Comparison of ENCODE assay signal across 8 cellular contexts in genomic region chr12:47819902-47820630, GRCh38. TPM values are rescaled to one million over a fixed set of nuclear protein-coding genes. Genes with fewer than 3 reads are reported as not detected.
DNase-seq lines count a peak whose midpoint lies in the region; ATAC-seq and TF ChIP-seq lines count a peak whose summit lies in the region.

HDAC7 (minus strand) TSS chr12:47819903; CDS start chr12:47819785, 118 bp downstream.

- no peaks in the 10 kb centered on the region for H3K9me3 ChIP-seq in mesodermal cell (ENCODE audit: control insufficient read depth, low read length)

- peak; percentile 80 for DNase-seq in GM10248 (ENCODE audit: extremely low spot score)
- peak; percentile 44 for DNase-seq in NCI-H774 (lab: John Stamatoyannopoulos, UW)
- peak; percentile 69 for DNase-seq in activated T-cell treated with anti-CD3 and anti-CD28 coated beads for 1 hour (ENCODE audit: low read depth)
- peak; percentile 90 for DNase-seq in endothelial cell (ENCODE audit: low spot score)
- DNase-seq in stimulated activated CD8-positive, alpha-beta memory T cell treated with anti-CD3 and anti-CD28 coated beads, Interleukin-2, amount 100 ng/mL, for 48 hours (ENCODE audit: low read depth in 2 of 2), result peak; percentile 63 to 67

- 0 to 2% methylated on average over 29 to 40 of the region's 58 CpGs for WGBS in mesodermal cell (ENCODE audit: insufficient coverage in 2 of 2), 2 experiments

- H3K4me3 Mint-ChIP-seq in endothelial cell (ENCODE audit: unreplicated experiment), result peak within 1 kb of the TSS; percentile 98

- peaks cover 53% of the 10 kb centered on the region for H3K27me3 Mint-ChIP-seq in endothelial cell (ENCODE audit: unreplicated experiment)

- ATAC-seq in HG02798 (IDR thresholded peaks at IDR 0.05; ENCODE audit: poor library complexity, unreplicated experiment) (peak; percentile 36), GM19467 (IDR thresholded peaks at IDR 0.05; ENCODE audit: unreplicated experiment) (no peak)

- peak within 1 kb of the TSS; percentile 100 for H3K27ac Mint-ChIP-seq in endothelial cell (ENCODE audit: unreplicated experiment)

- TF ChIP-seq CTCF in GM10248 (IDR thresholded peaks at IDR 0.05; ENCODE audit: control extremely low read depth, extremely low read depth, low read depth, missing control alignments) (no peak), endothelial cell (IDR thresholded peaks at IDR 0.05; ENCODE audit: unreplicated experiment) (no peak)

- peak within 1 kb of the TSS; percentile 69 for H3K4me3 ChIP-seq in mesodermal cell (ENCODE audit: extremely low read depth, insufficient read depth, low read length, poor library complexity, severe bottlenecking)

- POLR2A ChIA-PET in GM10248 (lab: Yijun Ruan, JAX), result no interaction called here

- H3K36me3 ChIP-seq in mesodermal cell (ENCODE audit: control insufficient read depth, insufficient read depth, low read length), result peaks cover 26% of the 10 kb centered on the region

- H3K36me3 Mint-ChIP-seq in endothelial cell (ENCODE audit: low read depth, unreplicated experiment), result peaks cover 20% of the 10 kb centered on the region

- peaks cover 75% of the 10 kb centered on the region for H3K4me1 Mint-ChIP-seq in endothelial cell (ENCODE audit: unreplicated experiment)

- H3K27ac ChIP-seq in mesodermal cell (ENCODE audit: low read depth, low read length, severe bottlenecking), result peak within 1 kb of the TSS; percentile 99

- H3K9me3 Mint-ChIP-seq in endothelial cell (ENCODE audit: unreplicated experiment), result no peaks in the 10 kb centered on the region

- CTCF ChIA-PET in GM10248 (lab: Yijun Ruan, JAX), result interaction anchor here (0.9 to 7.8 kb wide), 5 partner anchors 13 to 105 kb away, joined by 3 to 260 read pairs (median 26); partner anchors contain the start of gene VDR

- H3K4me1 ChIP-seq in mesodermal cell (ENCODE audit: control insufficient read depth, insufficient read depth, low read length, poor library complexity, severe bottlenecking), result peaks cover 69% of the 10 kb centered on the region

RNA-seq across cellular contexts. Expression of gene HDAC7, which starts in this region (rescaled TPM):
- 387 TPM for total RNA-seq in endothelial cell (ENCODE audit: unreplicated experiment)
- polyA plus RNA-seq in mesodermal cell (2013, experiment 1 of 2), result 118 TPM
- polyA plus RNA-seq in mesodermal cell (2013, experiment 2 of 2), result 98.0 TPM
